14 cellular contexts compared by ENCODE assay signal in genomic region chr1:30798389-30798951, GRCh38. TPM values are rescaled to one million over a fixed set of nuclear protein-coding genes. Genes with fewer than 3 reads are reported as not detected.
DNase-seq lines count a peak whose midpoint lies in the region; ATAC-seq and TF ChIP-seq lines count a peak whose summit lies in the region.
"Had no signal": no experiment of that assay in that cellular context is flagged by ENCODE, and none has a peak within 500 bp of the region (broad histone marks: within the 10 kb centered on the region; RNA-seq: fewer than 3 reads in every experiment).

No MANE protein-coding gene starts in this region.

- H3K27ac ChIP-seq in PC-3 (ENCODE audit: low read length): no peak overlapping the region
- peak overlapping the region; percentile 46 for H3K27ac ChIP-seq in subcutaneous abdominal adipose tissue (ENCODE audit: low read depth, low read length)
- no peak overlapping the region for H3K27ac ChIP-seq in osteoblast (ENCODE audit: low read depth, low read length)

- DNase-seq in PC-3 (no peak), lower leg skin (ENCODE audit: low spot score in 2 of 2) (peak; percentile 62 to 89), HCEC 1CT (no peak), activated T-cell treated with anti-CD3 and anti-CD28 coated beads for 4 hours (no peak), cerebellum (ENCODE audit: low spot score) (no peak), osteoblast (ENCODE audit: insufficient read length, low spot score, missing footprints) (no peak)
- DNase-seq: activated CD4-positive, alpha-beta T cell treated with anti-CD3 and anti-CD28 coated beads, Interleukin-2, amount 50 U/mL, for 48 hours; central memory CD4-positive, alpha-beta T cell; GDM1; NCI-H2081; nephron progenitor cell; T-helper 1 cell had no signal

- no peaks in the 10 kb centered on the region for H3K9me2 ChIP-seq in PC-3 (replicated peaks; ENCODE audit: low read length)

- H3K9me3 Mint-ChIP-seq in dendritic cell treated with granulocyte-macrophage colony-stimulating factor and Interleukin-4, amounts not matched to agents 40 ng/mL and 50 ng/mL, for 4 days: no peaks in the 10 kb centered on the region
- H3K9me3 Mint-ChIP-seq: nephron progenitor cell had no signal

- 59 to 68% methylated on average over 7 of the region's 7 CpGs for WGBS in lower leg skin, 2 donors

- BruUV-seq in PC-3 (replicated peaks; lab: Mats Ljungman, UMichigan): no TSS peak

- no peak overlapping the region for H3K4me3 Mint-ChIP-seq in dendritic cell treated with granulocyte-macrophage colony-stimulating factor and Interleukin-4, amounts not matched to agents 40 ng/mL and 50 ng/mL, for 4 days
- H3K4me3 Mint-ChIP-seq: nephron progenitor cell had no signal

- CTCF ChIA-PET in PC-3 (lab: Charles Lee): no interaction called here

- H4K20me1 ChIP-seq in PC-3 (ENCODE audit: low read length): no peaks in the 10 kb centered on the region
- no peaks in the 10 kb centered on the region for H4K20me1 ChIP-seq in osteoblast (ENCODE audit: insufficient read depth, low read length)

- TF ChIP-seq CTCF in PC-3 (conservative IDR thresholded peaks at IDR 0.05; ENCODE audit: low read depth, low read length) (no peak), lower leg skin (IDR thresholded peaks at IDR 0.05) (no peak), osteoblast (IDR thresholded peaks at IDR 0.05; ENCODE audit: extremely low read depth, low read depth, low read length) (no peak)

- intact Hi-C loops in PC-3 (cut with micrococcal nuclease): no loop called here
- intact Hi-C loops in dendritic cell treated with granulocyte-macrophage colony-stimulating factor and Interleukin-4, amounts not matched to agents 40 ng/mL and 50 ng/mL, for 4 days (cut with micrococcal nuclease): no loop called here
- intact Hi-C loops in lower leg skin (cut with DNase I; ENCODE audit: low total_unique reads): no loop called here

- no peak for TF ChIP-seq POLR2A in lower leg skin (IDR thresholded peaks at IDR 0.05)

- no peaks in the 10 kb centered on the region for H3K36me3 Mint-ChIP-seq in dendritic cell treated with granulocyte-macrophage colony-stimulating factor and Interleukin-4, amounts not matched to agents 40 ng/mL and 50 ng/mL, for 4 days (ENCODE audit: low read depth)

- peaks cover 44% of the 10 kb centered on the region for H3K4me1 Mint-ChIP-seq in dendritic cell treated with granulocyte-macrophage colony-stimulating factor and Interleukin-4, amounts not matched to agents 40 ng/mL and 50 ng/mL, for 4 days (ENCODE audit: low read depth)

- POLR2A ChIA-PET in PC-3 (lab: Charles Lee; ENCODE audit: unreplicated experiment): no interaction called here

- H3K27me3 Mint-ChIP-seq in dendritic cell treated with granulocyte-macrophage colony-stimulating factor and Interleukin-4, amounts not matched to agents 40 ng/mL and 50 ng/mL, for 4 days: peaks cover 37% of the 10 kb centered on the region

- H3K27ac Mint-ChIP-seq in dendritic cell treated with granulocyte-macrophage colony-stimulating factor and Interleukin-4, amounts not matched to agents 40 ng/mL and 50 ng/mL, for 4 days: peak overlapping the region; percentile 81
- H3K27ac Mint-ChIP-seq: nephron progenitor cell had no signal

- no peak overlapping the region for H3K9ac ChIP-seq in PC-3 (ENCODE audit: low read length)
- peak overlapping the region in 2 of 5 donors; percentile 31 to 38 for H3K9ac ChIP-seq in subcutaneous abdominal adipose tissue (ENCODE audit: low read length in 5 of 5)

- H2AFZ ChIP-seq in PC-3 (ENCODE audit: low read length) (no peak overlapping the region), osteoblast (ENCODE audit: low read length) (no peak overlapping the region)

- H3K9me3 ChIP-seq in PC-3 (ENCODE audit: low read length) (no peaks in the 10 kb centered on the region), subcutaneous abdominal adipose tissue (ENCODE audit: control insufficient read depth in 5 of 5, low read length in 5 of 5) (no peaks in the 10 kb centered on the region), osteoblast (ENCODE audit: low read depth, low read length) (peaks cover 4% of the 10 kb centered on the region)

- H3K36me3 ChIP-seq in PC-3 (ENCODE audit: low read depth, low read length) (no peaks in the 10 kb centered on the region), subcutaneous abdominal adipose tissue (ENCODE audit: control insufficient read depth in 5 of 5, insufficient read depth in 5 of 5, low read length in 5 of 5) (no peaks in the 10 kb centered on the region), osteoblast (ENCODE audit: insufficient read depth, low read length) (no peaks in the 10 kb centered on the region)

- H3K4me3 ChIP-seq in PC-3 (ENCODE audit: low read length) (no peak overlapping the region), lower leg skin (ENCODE audit: low read depth, poor library complexity, severe bottlenecking) (no peak overlapping the region), subcutaneous abdominal adipose tissue (ENCODE audit: low read depth in 1 of 5, low read length in 5 of 5) (no peak overlapping the region), osteoblast (ENCODE audit: insufficient read depth, low read length) (no peak overlapping the region)

- no peaks in the 10 kb centered on the region for H3K27me3 ChIP-seq in PC-3 (ENCODE audit: low read length)
- H3K27me3 ChIP-seq in subcutaneous abdominal adipose tissue (ENCODE audit: control insufficient read depth in 5 of 5, insufficient read depth in 4 of 5, low read length in 5 of 5): no peaks in the 10 kb centered on the region
- peaks cover 1% of the 10 kb centered on the region for H3K27me3 ChIP-seq in osteoblast (ENCODE audit: insufficient read depth, low read length)

- H3K4me1 ChIP-seq in PC-3 (ENCODE audit: insufficient read depth, low read length): no peaks in the 10 kb centered on the region; the same call in 1 of the 2 replicates
- peaks cover 7 to 40% (median 30%) of the 10 kb centered on the region in 5 donors for H3K4me1 ChIP-seq in subcutaneous abdominal adipose tissue (ENCODE audit: control insufficient read depth in 5 of 5, insufficient read depth in 5 of 5, low read length in 5 of 5)
- no peaks in the 10 kb centered on the region for H3K4me1 ChIP-seq in osteoblast (ENCODE audit: insufficient read depth, low read length)

- no peaks in the 10 kb centered on the region for H3K79me2 ChIP-seq in PC-3 (ENCODE audit: low read length)
- H3K79me2 ChIP-seq in osteoblast (ENCODE audit: insufficient read depth, low read length): no peaks in the 10 kb centered on the region

- H3F3A ChIP-seq in PC-3 (ENCODE audit: low read length, unreplicated experiment): no peaks in the 10 kb centered on the region

- H3K4me2 ChIP-seq in PC-3 (ENCODE audit: low read length) (no peak overlapping the region), osteoblast (ENCODE audit: insufficient read depth, low read length) (no peak overlapping the region)

- ATAC-seq in PC-3: 0 out of 2 replicates have a peak, but pooled peaks have one; percentile 7

RNA-seq across cellular contexts. Expression of gene LAPTM5, which starts 40.9 kb away (rescaled TPM):
- not detected in 2 replicates for total RNA-seq in PC-3 (2014; rRNA removed)
- 10 to 100 TPM in 3 of 4 donors, 1 to 10 TPM in 1; 8.7 to 21.5 (median 15.6) TPM for total RNA-seq in lower leg skin
- total RNA-seq in cerebellum: 7.8 TPM
- 0.72 and 1.8 TPM in 2 replicates for total RNA-seq in osteoblast

Comparison
In these comparisons a context has a peak if more than half of its experiments do, and no peak if none do; other contexts are left out.
1. DNase-seq: peak in lower leg skin (2 of 2); none in PC-3 (single experiment), HCEC 1CT (single experiment), activated T-cell treated with anti-CD3 and anti-CD28 coated beads for 4 hours (single experiment), cerebellum (single experiment) and osteoblast (single experiment).